In the genomic region with DNA sequence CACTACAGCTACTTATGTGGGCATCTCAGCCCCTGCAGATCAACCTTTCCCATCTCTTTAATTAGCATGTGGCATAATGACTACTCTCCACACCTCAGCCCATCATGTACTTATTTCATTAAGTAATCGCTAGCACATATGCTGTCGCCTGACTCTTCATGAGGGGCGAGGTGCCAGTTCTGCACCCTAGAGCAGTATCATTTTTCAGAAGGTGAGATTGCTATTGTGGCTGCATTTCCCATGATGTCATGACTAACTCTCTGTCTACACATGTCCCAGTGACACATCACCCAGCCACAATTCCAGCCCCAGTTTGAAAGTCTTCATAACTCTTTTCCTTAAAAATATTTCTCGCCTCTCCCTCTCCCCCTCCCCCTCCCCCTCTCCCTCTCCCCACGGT, we compare ENCODE assay signal across 1 cellular context.
TF ChIP-seq lines count a peak whose summit lies in the region.

No MANE protein-coding gene starts in this region.

TF ChIP-seq in HEK293, 187 proteins besides CTCF, POLR2A, EP300 and RAD21 (continued from another document and continues in another):
- TF ChIP-seq, protein P1, sequence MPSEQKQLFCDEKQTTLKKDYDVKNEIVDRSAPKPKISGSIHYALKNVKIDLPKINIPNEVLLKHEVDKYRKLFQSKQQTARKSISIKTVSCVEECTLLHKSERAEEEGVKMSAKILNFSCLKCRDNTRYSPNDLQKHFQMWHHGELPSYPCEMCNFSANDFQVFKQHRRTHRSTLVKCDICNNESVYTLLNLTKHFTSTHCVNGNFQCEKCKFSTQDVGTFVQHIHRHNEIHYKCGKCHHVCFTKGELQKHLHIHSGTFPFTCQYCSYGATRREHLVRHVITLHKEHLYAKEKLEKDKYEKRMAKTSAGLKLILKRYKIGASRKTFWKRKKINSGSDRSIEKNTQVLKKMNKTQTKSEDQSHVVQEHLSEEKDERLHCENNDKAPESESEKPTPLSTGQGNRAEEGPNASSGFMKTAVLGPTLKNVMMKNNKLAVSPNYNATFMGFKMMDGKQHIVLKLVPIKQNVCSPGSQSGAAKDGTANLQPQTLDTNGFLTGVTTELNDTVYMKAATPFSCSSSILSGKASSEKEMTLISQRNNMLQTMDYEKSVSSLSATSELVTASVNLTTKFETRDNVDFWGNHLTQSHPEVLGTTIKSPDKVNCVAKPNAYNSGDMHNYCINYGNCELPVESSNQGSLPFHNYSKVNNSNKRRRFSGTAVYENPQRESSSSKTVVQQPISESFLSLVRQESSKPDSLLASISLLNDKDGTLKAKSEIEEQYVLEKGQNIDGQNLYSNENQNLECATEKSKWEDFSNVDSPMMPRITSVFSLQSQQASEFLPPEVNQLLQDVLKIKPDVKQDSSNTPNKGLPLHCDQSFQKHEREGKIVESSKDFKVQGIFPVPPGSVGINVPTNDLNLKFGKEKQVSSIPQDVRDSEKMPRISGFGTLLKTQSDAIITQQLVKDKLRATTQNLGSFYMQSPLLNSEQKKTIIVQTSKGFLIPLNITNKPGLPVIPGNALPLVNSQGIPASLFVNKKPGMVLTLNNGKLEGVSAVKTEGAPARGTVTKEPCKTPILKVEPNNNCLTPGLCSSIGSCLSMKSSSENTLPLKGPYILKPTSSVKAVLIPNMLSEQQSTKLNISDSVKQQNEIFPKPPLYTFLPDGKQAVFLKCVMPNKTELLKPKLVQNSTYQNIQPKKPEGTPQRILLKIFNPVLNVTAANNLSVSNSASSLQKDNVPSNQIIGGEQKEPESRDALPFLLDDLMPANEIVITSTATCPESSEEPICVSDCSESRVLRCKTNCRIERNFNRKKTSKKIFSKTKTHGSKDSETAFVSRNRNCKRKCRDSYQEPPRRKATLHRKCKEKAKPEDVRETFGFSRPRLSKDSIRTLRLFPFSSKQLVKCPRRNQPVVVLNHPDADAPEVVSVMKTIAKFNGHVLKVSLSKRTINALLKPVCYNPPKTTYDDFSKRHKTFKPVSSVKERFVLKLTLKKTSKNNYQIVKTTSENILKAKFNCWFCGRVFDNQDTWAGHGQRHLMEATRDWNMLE (tag by site-specific recombination; conservative IDR thresholded peaks at IDR 0.05; ENCODE audit: low read depth) = no peak
- TF ChIP-seq ZNF416 (tag by site-specific recombination; IDR thresholded peaks at IDR 0.05) = no peak
- peak; percentile 97 for TF ChIP-seq SP7 (tag by site-specific recombination; IDR thresholded peaks at IDR 0.05)
- TF ChIP-seq ZNF660 (tag by site-specific recombination; IDR thresholded peaks at IDR 0.05) = peak; percentile 44; the same call in 1 of the 2 replicates
- TF ChIP-seq ZNF155 (tag by site-specific recombination; IDR thresholded peaks at IDR 0.05) = no peak
- peak; percentile 76 for TF ChIP-seq ZBTB21 (tag by site-specific recombination; IDR thresholded peaks at IDR 0.05)
- TF ChIP-seq IKZF3 (tag by site-specific recombination; IDR thresholded peaks at IDR 0.05) = no peak
- TF ChIP-seq, protein P2, sequence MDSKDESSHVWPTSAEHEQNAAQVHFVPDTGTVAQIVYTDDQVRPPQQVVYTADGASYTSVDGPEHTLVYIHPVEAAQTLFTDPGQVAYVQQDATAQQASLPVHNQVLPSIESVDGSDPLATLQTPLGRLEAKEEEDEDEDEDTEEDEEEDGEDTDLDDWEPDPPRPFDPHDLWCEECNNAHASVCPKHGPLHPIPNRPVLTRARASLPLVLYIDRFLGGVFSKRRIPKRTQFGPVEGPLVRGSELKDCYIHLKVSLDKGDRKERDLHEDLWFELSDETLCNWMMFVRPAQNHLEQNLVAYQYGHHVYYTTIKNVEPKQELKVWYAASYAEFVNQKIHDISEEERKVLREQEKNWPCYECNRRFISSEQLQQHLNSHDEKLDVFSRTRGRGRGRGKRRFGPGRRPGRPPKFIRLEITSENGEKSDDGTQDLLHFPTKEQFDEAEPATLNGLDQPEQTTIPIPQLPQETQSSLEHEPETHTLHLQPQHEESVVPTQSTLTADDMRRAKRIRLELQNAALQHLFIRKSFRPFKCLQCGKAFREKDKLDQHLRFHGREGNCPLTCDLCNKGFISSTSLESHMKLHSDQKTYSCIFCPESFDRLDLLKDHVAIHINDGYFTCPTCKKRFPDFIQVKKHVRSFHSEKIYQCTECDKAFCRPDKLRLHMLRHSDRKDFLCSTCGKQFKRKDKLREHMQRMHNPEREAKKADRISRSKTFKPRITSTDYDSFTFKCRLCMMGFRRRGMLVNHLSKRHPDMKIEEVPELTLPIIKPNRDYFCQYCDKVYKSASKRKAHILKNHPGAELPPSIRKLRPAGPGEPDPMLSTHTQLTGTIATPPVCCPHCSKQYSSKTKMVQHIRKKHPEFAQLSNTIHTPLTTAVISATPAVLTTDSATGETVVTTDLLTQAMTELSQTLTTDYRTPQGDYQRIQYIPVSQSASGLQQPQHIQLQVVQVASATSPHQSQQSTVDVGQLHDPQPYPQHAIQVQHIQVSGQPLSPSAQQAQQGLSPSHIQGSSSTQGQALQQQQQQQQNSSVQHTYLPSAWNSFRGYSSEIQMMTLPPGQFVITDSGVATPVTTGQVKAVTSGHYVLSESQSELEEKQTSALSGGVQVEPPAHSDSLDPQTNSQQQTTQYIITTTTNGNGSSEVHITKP (tag by site-specific recombination; IDR thresholded peaks at IDR 0.05) = 0 out of 2 replicates have a peak, but pooled peaks have one; percentile 11
- TF ChIP-seq REST (tag by site-specific recombination; IDR thresholded peaks at IDR 0.05) = no peak
- no peak for TF ChIP-seq ZNF280C (tag by site-specific recombination; IDR thresholded peaks at IDR 0.05)
- TF ChIP-seq ZNF48 (tag by site-specific recombination; IDR thresholded peaks at IDR 0.05) = no peak
- peak; percentile 53; the same call in 1 of the 2 replicates for TF ChIP-seq KLF17 (tag by site-specific recombination; IDR thresholded peaks at IDR 0.05)
- no peak for TF ChIP-seq SALL2 (tag by site-specific recombination; IDR thresholded peaks at IDR 0.05; ENCODE audit: borderline replicate concordance)
- no peak for TF ChIP-seq ZNF114 (tag by site-specific recombination; IDR thresholded peaks at IDR 0.05)
- TF ChIP-seq ZNF626 (tag by site-specific recombination; IDR thresholded peaks at IDR 0.05) = no peak
- no peak for TF ChIP-seq ZNF791 (tag by site-specific recombination; IDR thresholded peaks at IDR 0.05)
- TF ChIP-seq KLF10 (tag by site-specific recombination; IDR thresholded peaks at IDR 0.05) = no peak
- peak; percentile 97 for TF ChIP-seq ZNF600 (tag by site-specific recombination; IDR thresholded peaks at IDR 0.05)
- TF ChIP-seq OSR2 (tag by site-specific recombination; IDR thresholded peaks at IDR 0.05) = peak; percentile 17; the same call in 1 of the 2 replicates
- peak; percentile 52 for TF ChIP-seq ZNF366 (tag by site-specific recombination; conservative IDR thresholded peaks at IDR 0.05)
- no peak for TF ChIP-seq HOXC10 (CRISPR knock-in tag; IDR thresholded peaks at IDR 0.05)
- no peak for TF ChIP-seq TRIM28 (IDR thresholded peaks at IDR 0.05; ENCODE audit: borderline replicate concordance, low read length)
- peak; percentile 73 for TF ChIP-seq ZNF184 (tag by site-specific recombination; IDR thresholded peaks at IDR 0.05)
- TF ChIP-seq ZBTB20 (tag by site-specific recombination; IDR thresholded peaks at IDR 0.05) = no peak
- TF ChIP-seq ZNF561 (tag by site-specific recombination; IDR thresholded peaks at IDR 0.05; ENCODE audit: borderline replicate concordance) = no peak
- TF ChIP-seq, protein P3, sequence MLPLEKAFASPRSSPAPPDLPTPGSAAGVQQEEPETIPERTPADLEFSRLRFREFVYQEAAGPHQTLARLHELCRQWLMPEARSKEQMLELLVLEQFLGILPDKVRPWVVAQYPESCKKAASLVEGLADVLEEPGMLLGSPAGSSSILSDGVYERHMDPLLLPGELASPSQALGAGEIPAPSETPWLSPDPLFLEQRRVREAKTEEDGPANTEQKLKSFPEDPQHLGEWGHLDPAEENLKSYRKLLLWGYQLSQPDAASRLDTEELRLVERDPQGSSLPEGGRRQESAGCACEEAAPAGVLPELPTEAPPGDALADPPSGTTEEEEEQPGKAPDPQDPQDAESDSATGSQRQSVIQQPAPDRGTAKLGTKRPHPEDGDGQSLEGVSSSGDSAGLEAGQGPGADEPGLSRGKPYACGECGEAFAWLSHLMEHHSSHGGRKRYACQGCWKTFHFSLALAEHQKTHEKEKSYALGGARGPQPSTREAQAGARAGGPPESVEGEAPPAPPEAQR (tag by site-specific recombination; IDR thresholded peaks at IDR 0.05) = no peak
- no peak for TF ChIP-seq ZNF585B (tag by site-specific recombination; IDR thresholded peaks at IDR 0.05)
- TF ChIP-seq KLF9 (tag by site-specific recombination; IDR thresholded peaks at IDR 0.05; ENCODE audit: low read depth) = no peak
- no peak for TF ChIP-seq ZNF354C (tag by site-specific recombination; IDR thresholded peaks at IDR 0.05; ENCODE audit: borderline replicate concordance, low read depth)
- TF ChIP-seq, protein P4, sequence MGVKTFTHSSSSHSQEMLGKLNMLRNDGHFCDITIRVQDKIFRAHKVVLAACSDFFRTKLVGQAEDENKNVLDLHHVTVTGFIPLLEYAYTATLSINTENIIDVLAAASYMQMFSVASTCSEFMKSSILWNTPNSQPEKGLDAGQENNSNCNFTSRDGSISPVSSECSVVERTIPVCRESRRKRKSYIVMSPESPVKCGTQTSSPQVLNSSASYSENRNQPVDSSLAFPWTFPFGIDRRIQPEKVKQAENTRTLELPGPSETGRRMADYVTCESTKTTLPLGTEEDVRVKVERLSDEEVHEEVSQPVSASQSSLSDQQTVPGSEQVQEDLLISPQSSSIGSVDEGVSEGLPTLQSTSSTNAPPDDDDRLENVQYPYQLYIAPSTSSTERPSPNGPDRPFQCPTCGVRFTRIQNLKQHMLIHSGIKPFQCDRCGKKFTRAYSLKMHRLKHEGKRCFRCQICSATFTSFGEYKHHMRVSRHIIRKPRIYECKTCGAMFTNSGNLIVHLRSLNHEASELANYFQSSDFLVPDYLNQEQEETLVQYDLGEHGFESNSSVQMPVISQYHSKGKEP (tag by site-specific recombination; IDR thresholded peaks at IDR 0.05) = no peak
- TF ChIP-seq, protein P5, sequence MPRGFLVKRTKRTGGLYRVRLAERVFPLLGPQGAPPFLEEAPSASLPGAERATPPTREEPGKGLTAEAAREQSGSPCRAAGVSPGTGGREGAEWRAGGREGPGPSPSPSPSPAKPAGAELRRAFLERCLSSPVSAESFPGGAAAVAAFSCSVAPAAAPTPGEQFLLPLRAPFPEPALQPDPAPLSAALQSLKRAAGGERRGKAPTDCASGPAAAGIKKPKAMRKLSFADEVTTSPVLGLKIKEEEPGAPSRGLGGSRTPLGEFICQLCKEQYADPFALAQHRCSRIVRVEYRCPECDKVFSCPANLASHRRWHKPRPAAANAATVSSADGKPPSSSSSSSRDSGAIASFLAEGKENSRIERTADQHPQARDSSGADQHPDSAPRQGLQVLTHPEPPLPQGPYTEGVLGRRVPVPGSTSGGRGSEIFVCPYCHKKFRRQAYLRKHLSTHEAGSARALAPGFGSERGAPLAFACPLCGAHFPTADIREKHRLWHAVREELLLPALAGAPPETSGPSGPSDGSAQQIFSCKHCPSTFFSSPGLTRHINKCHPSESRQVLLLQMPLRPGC (tag by site-specific recombination; IDR thresholded peaks at IDR 0.05) = no peak
- TF ChIP-seq ZNF555 (tag by site-specific recombination; conservative IDR thresholded peaks at IDR 0.05) = no peak
- TF ChIP-seq ZBTB6 (tag by site-specific recombination; IDR thresholded peaks at IDR 0.05) = no peak
- no peak for TF ChIP-seq ZSCAN30 (tag by site-specific recombination; IDR thresholded peaks at IDR 0.05)
